In genomic region chr1:119742193-119742592, GRCh38 we compare ENCODE assay signal across 14 cellular contexts. TPM values are rescaled to one million over a fixed set of nuclear protein-coding genes. Genes with fewer than 3 reads are reported as not detected.
DNase-seq lines count a peak whose midpoint lies in the region; ATAC-seq and TF ChIP-seq lines count a peak whose summit lies in the region.
"Had no signal": no experiment of that assay in that cellular context is flagged by ENCODE, and none has a peak within 500 bp of the region (broad histone marks: within the 10 kb centered on the region; RNA-seq: fewer than 3 reads in every experiment).

No MANE protein-coding gene starts in this region.

- DNase-seq in Ammon's horn (ENCODE audit: low spot score) (peak; percentile 74), adipocyte (ENCODE audit: low read depth) (peak; percentile 63), heart left ventricle (peak in 4 of 5 donors; percentile 32 to 67 (median 56))
- DNase-seq in effector memory CD4-positive, alpha-beta T cell, result no peak
- DNase-seq: activated CD8-positive, alpha-beta memory T cell treated with anti-CD3 and anti-CD28 coated beads, Interleukin-2, amount 50 U/mL, for 4 hours; activated naive CD8-positive, alpha-beta T cell treated with anti-CD3 and anti-CD28 coated beads, Interleukin-2, amount 50 U/mL, for 24 hours; NCI-H1105 treated with DMSO at 0.1 percent for 48 hours had no signal

- H3K9me3 Mint-ChIP-seq in nephron, result no peaks in the 10 kb centered on the region
- H3K9me3 Mint-ChIP-seq: activated naive CD8-positive, alpha-beta T cell treated with anti-CD3 and anti-CD28 coated beads, Interleukin-2, amount 50 U/mL, for 24 hours; neural crest cell had no signal

- H3K4me3 Mint-ChIP-seq in nephron, result no peak overlapping the region
- H3K4me3 Mint-ChIP-seq: activated naive CD8-positive, alpha-beta T cell treated with anti-CD3 and anti-CD28 coated beads, Interleukin-2, amount 50 U/mL, for 24 hours; neural crest cell had no signal

- TF ChIP-seq CTCF in heart left ventricle (IDR thresholded peaks at IDR 0.05) (no peak), nephron (IDR thresholded peaks at IDR 0.05; ENCODE audit: unreplicated experiment in 3 of 3) (no peak)

- no peaks in the 10 kb centered on the region for H3K27me3 ChIP-seq in adipocyte (replicated peaks; ENCODE audit: control insufficient read depth, insufficient read depth, low read length)
- H3K27me3 ChIP-seq in heart left ventricle, result no peaks in the 10 kb centered on the region
- no peaks in the 10 kb centered on the region for H3K27me3 ChIP-seq in effector memory CD4-positive, alpha-beta T cell (replicated peaks; ENCODE audit: control insufficient read depth, insufficient read depth, low read length, poor library complexity, severe bottlenecking)
- H3K27me3 ChIP-seq: BLaER1 treated with 17β-estradiol and CSF1 and Interleukin-3, amounts not matched to agents 10 nM and 100 nM had no signal

- H3K4me1 Mint-ChIP-seq in nephron, result peaks cover 73% of the 10 kb centered on the region

- H3K4me1 ChIP-seq in adipocyte (ENCODE audit: control insufficient read depth, insufficient read depth, low read length) (peaks cover 10% of the 10 kb centered on the region), heart left ventricle (peaks cover 0 to 35% (median 14%) of the 10 kb centered on the region in 12 donors)
- H3K4me1 ChIP-seq in effector memory CD4-positive, alpha-beta T cell (ENCODE audit: control insufficient read depth, insufficient read depth, low read length, poor library complexity, severe bottlenecking), result no peaks in the 10 kb centered on the region

- H3K9me3 ChIP-seq in adipocyte (ENCODE audit: control insufficient read depth, low read length) (no peaks in the 10 kb centered on the region), heart left ventricle (no peaks in the 10 kb centered on the region)
- H3K9me3 ChIP-seq in effector memory CD4-positive, alpha-beta T cell (ENCODE audit: control insufficient read depth, low read length), result no peaks in the 10 kb centered on the region
- H3K9me3 ChIP-seq: BLaER1 treated with 17β-estradiol and CSF1 and Interleukin-3, amounts not matched to agents 10 nM and 100 nM had no signal

- WGBS in heart left ventricle, 4 donors, result 48 to 71% (median 59%) methylated on average over 7 of the region's 7 CpGs

- no peak for TF ChIP-seq POLR2A in heart left ventricle (IDR thresholded peaks at IDR 0.05)

- H3K27ac Mint-ChIP-seq in nephron, result peak overlapping the region; percentile 77 to 85 (median 84)
- H3K27ac Mint-ChIP-seq: activated naive CD8-positive, alpha-beta T cell treated with anti-CD3 and anti-CD28 coated beads, Interleukin-2, amount 50 U/mL, for 24 hours had no signal

- intact Hi-C loops in heart left ventricle (cut with DNase I), result loop anchor here in 4 of 10 donors (2.0 to 10.0 kb wide), 4 partner anchors 63 to 133 kb away; no protein-coding TSS in a partner anchor

- H3K9ac ChIP-seq in adipocyte (ENCODE audit: low read length), result no peak overlapping the region
- H3K9ac ChIP-seq: BLaER1 treated with 17β-estradiol and CSF1 and Interleukin-3, amounts not matched to agents 10 nM and 100 nM had no signal

- peaks cover 25% of the 10 kb centered on the region for H3K36me3 ChIP-seq in adipocyte (ENCODE audit: control insufficient read depth, insufficient read depth, low read length, severe bottlenecking)
- no peaks in the 10 kb centered on the region for H3K36me3 ChIP-seq in heart left ventricle
- no peaks in the 10 kb centered on the region for H3K36me3 ChIP-seq in effector memory CD4-positive, alpha-beta T cell (ENCODE audit: control insufficient read depth, insufficient read depth, low read length)

- H3K27me3 Mint-ChIP-seq in nephron (ENCODE audit: low read depth), result no peaks in the 10 kb centered on the region
- H3K27me3 Mint-ChIP-seq: activated naive CD8-positive, alpha-beta T cell treated with anti-CD3 and anti-CD28 coated beads, Interleukin-2, amount 50 U/mL, for 24 hours had no signal

- peaks cover 37% of the 10 kb centered on the region for H3K36me3 Mint-ChIP-seq in nephron (ENCODE audit: low read depth)

- H3K4me3 ChIP-seq in adipocyte (ENCODE audit: low read length), result no peak overlapping the region
- H3K4me3 ChIP-seq in heart left ventricle, result no peak overlapping the region
- no peak overlapping the region for H3K4me3 ChIP-seq in effector memory CD4-positive, alpha-beta T cell (ENCODE audit: insufficient read depth, low read depth, low read length, poor library complexity, severe bottlenecking)
- H3K4me3 ChIP-seq: BLaER1 treated with 17β-estradiol and CSF1 and Interleukin-3, amounts not matched to agents 10 nM and 100 nM had no signal

- peak overlapping the region in 8 of 12 donors; percentile 19 to 69 (median 56) for H3K27ac ChIP-seq in heart left ventricle
- H3K27ac ChIP-seq in effector memory CD4-positive, alpha-beta T cell (ENCODE audit: insufficient read depth, low read length, poor library complexity, severe bottlenecking), result no peak overlapping the region
- H3K27ac ChIP-seq: BLaER1 treated with 17β-estradiol and CSF1 and Interleukin-3, amounts not matched to agents 10 nM and 100 nM had no signal

- ATAC-seq in heart left ventricle (peak; percentile 60 to 87 (median 74)), GM21447 (IDR thresholded peaks at IDR 0.05; ENCODE audit: unreplicated experiment) (no peak), HG03457 (IDR thresholded peaks at IDR 0.05; ENCODE audit: unreplicated experiment) (no peak), GM18502 (IDR thresholded peaks at IDR 0.05; ENCODE audit: poor library complexity, unreplicated experiment) (no peak)
- ATAC-seq: activated naive CD8-positive, alpha-beta T cell treated with anti-CD3 and anti-CD28 coated beads, Interleukin-2, amount 50 U/mL, for 24 hours had no signal

RNA-seq across cellular contexts. Expression of gene HMGCS2, which starts 26.5 kb away (rescaled TPM):
- total RNA-seq in heart left ventricle, result 100 to 1,000 TPM in 2 of 9 donors, 10 to 100 TPM in 3, 1 to 10 TPM in 3, under 1 TPM in 1; 0.42 to 504 (median 15.5) TPM
- polyA plus RNA-seq in heart left ventricle, result 10 to 100 TPM in 1 of 2 donors, under 1 TPM in 1; 0.97 to 46.9 TPM
- total RNA-seq: NCI-H460, neural crest cell had no signal

RNA-seq across cellular contexts. Expression of gene PHGDH, which starts 30.5 kb away (rescaled TPM):
- total RNA-seq in heart left ventricle, result 10 to 100 TPM in 2 of 9 donors, 1 to 10 TPM in 7; 2.8 to 39.6 (median 5.2) TPM
- polyA plus RNA-seq in heart left ventricle, result 10 to 100 TPM in 1 of 2 donors, 1 to 10 TPM in 1; 3.0 to 16.5 TPM

Comparison
In these comparisons a context has a peak if more than half of its experiments do, and no peak if none do; other contexts are left out.
1. DNase-seq: peak in Ammon's horn (single experiment), adipocyte (single experiment) and heart left ventricle (4 of 5); none in effector memory CD4-positive, alpha-beta T cell (0 of 3).
2. ATAC-seq: peak in heart left ventricle (4 of 4); none in GM21447 (single experiment), HG03457 (single experiment) and GM18502 (single experiment).